ENCODE assay signal across 18 cellular contexts in the genomic region with DNA sequence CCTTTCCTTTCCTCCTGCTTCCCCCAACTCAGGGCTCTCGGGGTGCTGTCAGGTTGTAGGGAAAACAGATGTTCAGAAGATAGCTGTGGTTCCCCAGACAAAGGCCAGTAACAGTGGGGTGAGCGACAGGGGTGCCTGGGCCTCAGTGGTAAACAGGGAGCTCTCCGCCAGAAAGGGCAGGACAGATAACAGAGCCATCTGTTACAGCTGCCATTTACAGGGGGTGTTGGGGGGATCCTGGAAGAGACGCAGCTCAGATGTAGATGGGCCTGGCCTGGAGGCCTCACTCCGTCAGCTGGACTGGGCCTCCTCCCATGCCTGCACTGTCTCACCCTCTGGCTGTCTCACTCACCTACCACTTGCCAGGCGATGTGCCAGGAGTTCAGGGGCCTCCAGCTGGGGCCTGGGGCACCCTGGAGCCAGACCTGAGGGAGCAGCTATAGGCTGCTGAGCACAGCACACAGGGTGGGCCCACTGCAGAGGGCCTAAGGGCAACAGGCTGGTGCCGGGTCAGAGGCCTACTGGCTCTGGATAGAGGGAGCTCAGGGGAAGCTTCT. TPM values are rescaled to one million over a fixed set of nuclear protein-coding genes. Genes with fewer than 3 reads are reported as not detected.
A peak's percentile ranks its signal among the peaks of the same experiment; 100 is the strongest.
DNase-seq lines count a peak whose midpoint lies in the region; ATAC-seq and TF ChIP-seq lines count a peak whose summit lies in the region.
"Had no signal": no experiment of that assay in that cellular context is flagged by ENCODE, and none has a peak within 500 bp of the region (broad histone marks: within the 10 kb centered on the region; RNA-seq: fewer than 3 reads in every experiment).

No MANE protein-coding gene starts in this region.

- CTCF ChIA-PET in activated CD4-positive, alpha-beta T cell treated with anti-CD3 and anti-CD28 coated beads, Interleukin-2, amount 10 ng/mL, durations not matched to agents 7 days and 5 days (lab: Charles Lee): interaction anchor here (0.8 to 4.1 kb wide), 5 partner anchors 9 to 78 kb away, joined by 3 to 30 read pairs (median 4); no protein-coding TSS in a partner anchor
- CTCF ChIA-PET in RWPE1 (lab: Yijun Ruan, JAX): interaction anchor here (0.7 kb wide), 1 partner anchor 43 kb away, joined by 3 read pairs; no protein-coding TSS in a partner anchor

- peaks cover 8% of the 10 kb centered on the region for H3K4me1 Mint-ChIP-seq in activated CD4-positive, alpha-beta T cell treated with anti-CD3 and anti-CD28 coated beads, Interleukin-2, amount 10 ng/mL, durations not matched to agents 7 days and 5 days
- H3K4me1 Mint-ChIP-seq in stimulated activated naive CD8-positive, alpha-beta T cell treated with anti-CD3 and anti-CD28 coated beads, Interleukin-15, amount 100 ng/mL, for 72 hours: peaks cover 89% of the 10 kb centered on the region

- no peaks in the 10 kb centered on the region for H3K27me3 Mint-ChIP-seq in activated CD4-positive, alpha-beta T cell treated with anti-CD3 and anti-CD28 coated beads, Interleukin-2, amount 10 ng/mL, durations not matched to agents 7 days and 5 days
- H3K27me3 Mint-ChIP-seq in stimulated activated naive CD8-positive, alpha-beta T cell treated with anti-CD3 and anti-CD28 coated beads, Interleukin-15, amount 100 ng/mL, for 72 hours: no peaks in the 10 kb centered on the region

- H3K36me3 Mint-ChIP-seq in activated CD4-positive, alpha-beta T cell treated with anti-CD3 and anti-CD28 coated beads, Interleukin-2, amount 10 ng/mL, durations not matched to agents 7 days and 5 days (ENCODE audit: low read depth): peaks cover 10% of the 10 kb centered on the region

- no peak overlapping the region for H3K4me3 Mint-ChIP-seq in activated CD4-positive, alpha-beta T cell treated with anti-CD3 and anti-CD28 coated beads, Interleukin-2, amount 10 ng/mL, durations not matched to agents 7 days and 5 days
- no peak overlapping the region for H3K4me3 Mint-ChIP-seq in stimulated activated naive CD8-positive, alpha-beta T cell treated with anti-CD3 and anti-CD28 coated beads, Interleukin-15, amount 100 ng/mL, for 72 hours
- H3K4me3 Mint-ChIP-seq: immature natural killer cell had no signal

- peak overlapping the region; percentile 36 for H3K27ac ChIP-seq in RWPE1
- H3K27ac ChIP-seq: C4-2B, ovary had no signal

- peak; percentile 36 to 42 for ATAC-seq in left cardiac atrium
- no peak for ATAC-seq in stimulated activated naive CD8-positive, alpha-beta T cell treated with anti-CD3 and anti-CD28 coated beads, Interleukin-15, amount 100 ng/mL, for 72 hours
- no peak for ATAC-seq in GM19455 (IDR thresholded peaks at IDR 0.05; ENCODE audit: unreplicated experiment)
- ATAC-seq: HepG2 had no signal

- DNase-seq in activated CD4-positive, alpha-beta T cell treated with anti-CD3 and anti-CD28 coated beads, Interleukin-2, amount 10 ng/mL, durations not matched to agents 7 days and 5 days: no peak
- no peak for DNase-seq in activated CD4-positive, alpha-beta T cell treated with anti-CD3 and anti-CD28 coated beads, Interleukin-2, amount 50 U/mL, for 1 hour
- DNase-seq in RWPE1 (ENCODE audit: low spot score): no peak
- DNase-seq in left cardiac atrium: peak; percentile 60
- DNase-seq in stimulated activated naive CD8-positive, alpha-beta T cell treated with anti-CD3 and anti-CD28 coated beads, Interleukin-15, amount 100 ng/mL, for 72 hours: no peak
- no peak for DNase-seq in NCI-H524 (lab: John Stamatoyannopoulos, UW)
- DNase-seq in NCI-H510A treated with DMSO at 0.1 percent for 48 hours (lab: John Stamatoyannopoulos, UW): no peak
- DNase-seq: activated effector memory CD4-positive, alpha-beta T cell treated with Interleukin-2 at 50 U/mL for 16 hours; caudate nucleus; DMS153; immature natural killer cell; NCI-H1436 treated with DMSO at 0.1 percent for 48 hours; NCI-H226; NK-92 treated with Interleukin-12 subunit alpha and Interleukin-12 subunit beta, amount 100 ng/mL, for 24 hours; ovary had no signal

- no peak for TF ChIP-seq CTCF in RWPE1 (conservative IDR thresholded peaks at IDR 0.05; ENCODE audit: low read depth)

- H3K9me3 Mint-ChIP-seq in activated CD4-positive, alpha-beta T cell treated with anti-CD3 and anti-CD28 coated beads, Interleukin-2, amount 10 ng/mL, durations not matched to agents 7 days and 5 days: no peaks in the 10 kb centered on the region
- no peaks in the 10 kb centered on the region for H3K9me3 Mint-ChIP-seq in stimulated activated naive CD8-positive, alpha-beta T cell treated with anti-CD3 and anti-CD28 coated beads, Interleukin-15, amount 100 ng/mL, for 72 hours
- H3K9me3 Mint-ChIP-seq: immature natural killer cell had no signal

- POLR2A ChIA-PET in activated CD4-positive, alpha-beta T cell treated with anti-CD3 and anti-CD28 coated beads, Interleukin-2, amount 10 ng/mL, durations not matched to agents 7 days and 5 days (lab: Charles Lee): no interaction called here
- POLR2A ChIA-PET in RWPE1 (lab: Yijun Ruan, JAX; ENCODE audit: low non-redundant PET): no interaction called here

- intact Hi-C loops in left cardiac atrium (cut with DNase I): loop anchor here in 1 of 2 donors (5.0 kb wide), 1 partner anchor 58 kb away; no protein-coding TSS in a partner anchor

- H3K27ac Mint-ChIP-seq in activated CD4-positive, alpha-beta T cell treated with anti-CD3 and anti-CD28 coated beads, Interleukin-2, amount 10 ng/mL, durations not matched to agents 7 days and 5 days: peak overlapping the region; percentile 60
- H3K27ac Mint-ChIP-seq in stimulated activated naive CD8-positive, alpha-beta T cell treated with anti-CD3 and anti-CD28 coated beads, Interleukin-15, amount 100 ng/mL, for 72 hours: peak overlapping the region; percentile 43 to 74

RNA-seq across cellular contexts. Expression of gene SUSD2, which starts 16.4 kb away (rescaled TPM):
- total RNA-seq in activated CD4-positive, alpha-beta T cell treated with anti-CD3 and anti-CD28 coated beads, Interleukin-2, amount 10 ng/mL, durations not matched to agents 7 days and 5 days: 1 to 10 TPM; 1.0 to 1.1 TPM
- 1 to 10 TPM; 7.5 to 7.7 TPM for total RNA-seq in left cardiac atrium

Comparison
In these comparisons a context has a peak if more than half of its experiments do, and no peak if none do; other contexts are left out.
1. ATAC-seq: peak in left cardiac atrium (2 of 2); none in stimulated activated naive CD8-positive, alpha-beta T cell treated with anti-CD3 and anti-CD28 coated beads, Interleukin-15, amount 100 ng/mL, for 72 hours (single experiment) and GM19455 (single experiment).
2. RNA of gene SUSD2, which starts 16.4 kb away (total RNA-seq): 7.5 to 7.7 TPM in left cardiac atrium; 1.0 to 1.1 TPM in activated CD4-positive, alpha-beta T cell treated with anti-CD3 and anti-CD28 coated beads, Interleukin-2, amount 10 ng/mL, durations not matched to agents 7 days and 5 days; every median in the first group is over 4 times any median in the second.